ENCODE assay signal across 9 cellular contexts in the genomic region with DNA sequence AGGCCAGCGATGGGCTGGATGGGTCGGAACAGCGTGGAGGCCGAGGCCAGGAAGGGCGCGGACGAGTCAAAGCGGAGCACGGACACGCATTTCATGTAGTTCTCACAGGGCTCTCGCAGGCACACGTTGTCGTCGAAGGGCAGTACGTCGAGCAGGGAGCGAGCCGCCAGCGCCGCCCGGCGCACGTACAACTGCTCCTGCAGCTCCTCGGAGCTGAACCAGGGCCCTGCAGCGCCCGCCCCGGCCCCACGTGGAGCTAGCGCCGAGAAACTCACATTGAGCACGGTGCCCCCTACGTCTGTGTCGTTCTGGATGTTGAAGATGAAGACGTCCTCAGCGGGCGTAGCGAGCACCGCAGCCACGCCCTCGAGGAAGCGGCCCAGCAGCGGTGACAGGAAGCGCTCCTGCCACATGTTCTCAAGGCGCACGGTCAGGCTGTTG. TPM values are rescaled to one million over a fixed set of nuclear protein-coding genes. Genes with fewer than 3 reads are reported as not detected.
A peak's percentile ranks its signal among the peaks of the same experiment; 100 is the strongest.
DNase-seq lines count a peak whose midpoint lies in the region; ATAC-seq, FAIRE-seq and TF ChIP-seq lines count a peak whose summit lies in the region.
"Had no signal": no experiment of that assay in that cellular context is flagged by ENCODE, and none has a peak within 500 bp of the region (broad histone marks: within the 10 kb centered on the region; RNA-seq: fewer than 3 reads in every experiment).

No MANE protein-coding gene starts in this region.

- H3K27me3 ChIP-seq in H7 (ENCODE audit: control insufficient read depth, insufficient read depth, low read length) (peaks cover 4% of the 10 kb centered on the region; the same call in 1 of the 2 replicates), hepatocyte (no peaks in the 10 kb centered on the region)

- no peaks in the 10 kb centered on the region for H3K4me1 ChIP-seq in hepatocyte (ENCODE audit: insufficient read depth)

- H3K4me2 ChIP-seq in hepatocyte, result peak overlapping the region; percentile 89

- no peak for ATAC-seq in GM18909 (IDR thresholded peaks at IDR 0.05; ENCODE audit: poor library complexity, unreplicated experiment)
- ATAC-seq in HG03097 (IDR thresholded peaks at IDR 0.05; ENCODE audit: low FRiP score, unreplicated experiment), result no peak

- H3K4me3 ChIP-seq in H7 (ENCODE audit: insufficient read depth, low read depth, low read length) (peak overlapping the region; percentile 58), hepatocyte (no peak overlapping the region)

- H3K79me2 ChIP-seq in hepatocyte, result no peaks in the 10 kb centered on the region

- DNase-seq in H7 (peak; percentile 80), hepatocyte (ENCODE audit: low spot score) (no peak), GM13977 (ENCODE audit: low spot score) (no peak), RCC 7860 (ENCODE audit: low spot score) (no peak)
- peak; percentile 23 to 35 for DNase-seq in activated CD4-positive, alpha-beta T cell treated with anti-CD3 and anti-CD28 coated beads, Interleukin-2, amount 50 U/mL, for 48 hours
- peak; percentile 22 to 39 for DNase-seq in stimulated activated CD4-positive, alpha-beta T cell treated with anti-CD3 and anti-CD28 coated beads, Interleukin-4, amount 100 ng/mL, for 4 hours
- DNase-seq: NCI-H146 had no signal

- H3K36me3 ChIP-seq in H7 (replicated peaks; ENCODE audit: control insufficient read depth, insufficient read depth, low read length), result peaks cover 8% of the 10 kb centered on the region
- no peaks in the 10 kb centered on the region for H3K36me3 ChIP-seq in hepatocyte (replicated peaks; ENCODE audit: insufficient read depth, low read depth)

- 89% methylated on average over 45 of the region's 45 CpGs for WGBS in hepatocyte (ENCODE audit: low lambda C conversion rate, missing lambda C conversion rate)

- TF ChIP-seq CTCF in hepatocyte (IDR thresholded peaks at IDR 0.05; ENCODE audit: poor library complexity) (no peak), GM13977 (IDR thresholded peaks at IDR 0.05; ENCODE audit: extremely low read depth, insufficient read depth, missing control alignments) (no peak)

- no peaks in the 10 kb centered on the region for H3K9me2 ChIP-seq in hepatocyte (replicated peaks; ENCODE audit: insufficient read depth)

- peak overlapping the region; percentile 51 for H2AFZ ChIP-seq in hepatocyte

- FAIRE-seq in RCC 7860 (lab: Jason Lieb, UNC), result no peak

- in situ Hi-C loops in GM13977 (cut with MboI; ENCODE audit: low pct_unique_long_range_greater_than_20kb, low sequenced_read_pairs, unreplicated experiment), result no loop called here

- no peak overlapping the region for H3K27ac ChIP-seq in hepatocyte

- no peaks in the 10 kb centered on the region for H4K20me1 ChIP-seq in hepatocyte (ENCODE audit: insufficient read depth, poor library complexity, severe bottlenecking)

- no peaks in the 10 kb centered on the region for H3K9me3 ChIP-seq in hepatocyte (ENCODE audit: low read depth)

RNA-seq across cellular contexts. Expression of a gene that starts 5.8 kb away (rescaled TPM):
- total RNA-seq in H7 (2014; rRNA removed; shearing (Covaris generic)), result 14.3 and 18.7 TPM in 2 replicates
- total RNA-seq in hepatocyte, result 1.6 and 1.8 TPM in 2 replicates
- 1.9 TPM in 2 replicates for polyA plus RNA-seq in hepatocyte

RNA-seq across cellular contexts. Expression of a gene that starts 21.6 kb away (rescaled TPM):
- 70.5 and 76.0 TPM in 2 replicates for total RNA-seq in H7 (2014; rRNA removed; shearing (Covaris generic))
- total RNA-seq in hepatocyte, result 42.0 and 56.6 TPM in 2 replicates
- polyA plus RNA-seq in hepatocyte, result 53.7 and 60.9 TPM in 2 replicates

RNA-seq across cellular contexts. Expression of a gene that starts 28.9 kb away (rescaled TPM):
- total RNA-seq in H7 (2014; rRNA removed; shearing (Covaris generic)), result 43.8 and 48.8 TPM in 2 replicates
- total RNA-seq in hepatocyte, result 19.9 and 23.4 TPM in 2 replicates
- polyA plus RNA-seq in hepatocyte, result 21.0 and 22.9 TPM in 2 replicates

RNA-seq across cellular contexts. Expression of a gene that starts 35.3 kb away (rescaled TPM):
- 0.78 TPM in 1 of 2 replicates, not detected in the other for total RNA-seq in H7 (2014; rRNA removed; shearing (Covaris generic))
- total RNA-seq in hepatocyte, result not detected in 2 replicates
- polyA plus RNA-seq in hepatocyte, result not detected in 2 replicates

RNA-seq across cellular contexts. Expression of a gene that starts 47.4 kb away (rescaled TPM):
- 492 and 610 TPM in 2 replicates for total RNA-seq in H7 (2014; rRNA removed; shearing (Covaris generic))
- total RNA-seq in hepatocyte, result 308 and 352 TPM in 2 replicates
- 405 and 411 TPM in 2 replicates for polyA plus RNA-seq in hepatocyte

Comparison
In these comparisons a context has a peak if more than half of its experiments do, and no peak if none do; other contexts are left out.
1. DNase-seq: peak in H7 (single experiment), activated CD4-positive, alpha-beta T cell treated with anti-CD3 and anti-CD28 coated beads, Interleukin-2, amount 50 U/mL, for 48 hours (2 of 2) and stimulated activated CD4-positive, alpha-beta T cell treated with anti-CD3 and anti-CD28 coated beads, Interleukin-4, amount 100 ng/mL, for 4 hours (2 of 2); none in hepatocyte (single experiment), GM13977 (single experiment) and RCC 7860 (single experiment).